In the genomic region with DNA sequence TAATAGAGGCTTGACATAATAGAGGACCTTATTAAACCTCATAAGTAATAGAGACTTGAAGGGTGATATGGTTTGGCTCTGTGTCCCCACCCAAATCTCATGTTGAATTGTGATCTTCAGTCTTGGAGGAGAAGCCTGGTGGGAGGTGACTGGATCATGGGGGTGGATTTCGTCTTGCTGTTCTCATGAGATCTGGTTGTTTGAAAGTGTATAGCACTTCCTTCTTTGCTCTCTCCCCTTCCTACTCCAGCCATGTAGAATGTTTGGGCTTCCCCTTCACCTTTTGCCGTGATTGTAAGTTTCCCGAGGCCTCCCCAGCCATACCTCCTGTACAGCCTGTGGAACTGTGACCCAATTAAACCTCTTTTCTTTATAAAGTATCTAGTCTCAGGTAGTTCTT, we compare ENCODE assay signal across 12 cellular contexts. TPM values are rescaled to one million over a fixed set of nuclear protein-coding genes. Genes with fewer than 3 reads are reported as not detected.
DNase-seq lines count a peak whose midpoint lies in the region; ATAC-seq and TF ChIP-seq lines count a peak whose summit lies in the region.
"Had no signal": no experiment of that assay in that cellular context is flagged by ENCODE, and none has a peak within 500 bp of the region (broad histone marks: within the 10 kb centered on the region; RNA-seq: fewer than 3 reads in every experiment).

No MANE protein-coding gene starts in this region.

- peak overlapping the region; percentile 76 for H3K4me3 Mint-ChIP-seq in activated T-helper 17 cell treated with anti-CD3 and anti-CD28 coated beads, Interleukin-2, amount 50 U/mL, for 72 hours
- H3K4me3 Mint-ChIP-seq in nephron progenitor cell: no peak overlapping the region
- H3K4me3 Mint-ChIP-seq: neural crest cell had no signal

- ATAC-seq in right cardiac atrium: no peak
- ATAC-seq in Right ventricle myocardium superior (ENCODE audit: poor library complexity): no peak
- peak; percentile 35 for ATAC-seq in HG02798 (IDR thresholded peaks at IDR 0.05; ENCODE audit: poor library complexity, unreplicated experiment)
- ATAC-seq in activated T-helper 17 cell treated with anti-CD3 and anti-CD28 coated beads, Interleukin-2, amount 50 U/mL, for 72 hours (replicated peaks): peak; percentile 25

- intact Hi-C loops in right cardiac atrium (cut with DNase I) (no loop called here), Right ventricle myocardium superior (cut with DNase I) (no loop called here), tibial artery (cut with DNase I; ENCODE audit: low total_unique reads) (no loop called here), breast epithelium (cut with DNase I; ENCODE audit: low total_unique reads) (no loop called here)

- peak overlapping the region; percentile 95 for H3K27ac Mint-ChIP-seq in activated T-helper 17 cell treated with anti-CD3 and anti-CD28 coated beads, Interleukin-2, amount 50 U/mL, for 72 hours
- no peak overlapping the region for H3K27ac Mint-ChIP-seq in nephron progenitor cell

- H3K4me3 ChIP-seq in right cardiac atrium (ENCODE audit: low read length) (no peak overlapping the region), tibial artery (no peak overlapping the region), breast epithelium (no peak overlapping the region)
- H3K4me3 ChIP-seq: BLaER1 treated with 17β-estradiol and CSF1 and Interleukin-3, amounts not matched to agents 10 nM and 100 nM; transverse colon had no signal

- TF ChIP-seq CTCF in tibial artery (IDR thresholded peaks at IDR 0.05): no peak
- no peak for TF ChIP-seq CTCF in nephron progenitor cell (IDR thresholded peaks at IDR 0.05)
- no peak for TF ChIP-seq CTCF in breast epithelium (IDR thresholded peaks at IDR 0.05)

- no peak for DNase-seq in right cardiac atrium
- DNase-seq in Right ventricle myocardium superior: no peak
- DNase-seq in tibial artery: no peak
- no peak for DNase-seq in nephron progenitor cell
- DNase-seq in breast epithelium (ENCODE audit: low spot score in 2 of 2): no peak
- DNase-seq in COLO829 (ENCODE audit: low spot score): no peak
- DNase-seq: NCI-H146, transverse colon had no signal

- H3K36me3 ChIP-seq in tibial artery (peaks cover 13 to 23% (median 20%) of the 10 kb centered on the region in 3 donors), breast epithelium (no peaks in the 10 kb centered on the region)

- 78% methylated on average over 3 of the region's 3 CpGs for WGBS in right cardiac atrium

- H3K9me3 Mint-ChIP-seq in activated T-helper 17 cell treated with anti-CD3 and anti-CD28 coated beads, Interleukin-2, amount 50 U/mL, for 72 hours: no peaks in the 10 kb centered on the region
- H3K9me3 Mint-ChIP-seq in nephron progenitor cell: no peaks in the 10 kb centered on the region
- H3K9me3 Mint-ChIP-seq: neural crest cell had no signal

- peaks cover 25% of the 10 kb centered on the region for H3K4me1 Mint-ChIP-seq in activated T-helper 17 cell treated with anti-CD3 and anti-CD28 coated beads, Interleukin-2, amount 50 U/mL, for 72 hours
- peaks cover 23% of the 10 kb centered on the region for H3K4me1 Mint-ChIP-seq in nephron progenitor cell

- no peaks in the 10 kb centered on the region for H3K27me3 Mint-ChIP-seq in activated T-helper 17 cell treated with anti-CD3 and anti-CD28 coated beads, Interleukin-2, amount 50 U/mL, for 72 hours
- H3K27me3 Mint-ChIP-seq in nephron progenitor cell (ENCODE audit: low read depth, poor library complexity): no peaks in the 10 kb centered on the region

- peaks cover 29% of the 10 kb centered on the region for H3K36me3 Mint-ChIP-seq in activated T-helper 17 cell treated with anti-CD3 and anti-CD28 coated beads, Interleukin-2, amount 50 U/mL, for 72 hours (ENCODE audit: low read depth)
- peaks cover 17% of the 10 kb centered on the region for H3K36me3 Mint-ChIP-seq in nephron progenitor cell (ENCODE audit: low read depth)

- H3K9me3 ChIP-seq in right cardiac atrium (ENCODE audit: control insufficient read depth, low read length) (no peaks in the 10 kb centered on the region), tibial artery (no peaks in the 10 kb centered on the region), breast epithelium (no peaks in the 10 kb centered on the region)
- H3K9me3 ChIP-seq: BLaER1 treated with 17β-estradiol and CSF1 and Interleukin-3, amounts not matched to agents 10 nM and 100 nM; transverse colon had no signal

- TF ChIP-seq POLR2A in breast epithelium (IDR thresholded peaks at IDR 0.05): no peak

- H3K4me1 ChIP-seq in right cardiac atrium (ENCODE audit: control insufficient read depth, insufficient read depth, low read length) (peaks cover 3% of the 10 kb centered on the region), tibial artery (peaks cover 0 to 70% (median 22%) of the 10 kb centered on the region in 4 donors), breast epithelium (peaks cover 0 to 10% of the 10 kb centered on the region in 2 donors)

- H3K27ac ChIP-seq in right cardiac atrium (ENCODE audit: low read length): peak overlapping the region; percentile 68
- H3K27ac ChIP-seq in tibial artery: peak overlapping the region; percentile 33 to 43
- H3K27ac ChIP-seq in breast epithelium: no peak overlapping the region
- H3K27ac ChIP-seq: BLaER1 treated with 17β-estradiol and CSF1 and Interleukin-3, amounts not matched to agents 10 nM and 100 nM; transverse colon had no signal

- no peaks in the 10 kb centered on the region for H3K27me3 ChIP-seq in right cardiac atrium (ENCODE audit: control insufficient read depth, insufficient read depth)
- no peaks in the 10 kb centered on the region for H3K27me3 ChIP-seq in tibial artery
- H3K27me3 ChIP-seq in breast epithelium: no peaks in the 10 kb centered on the region
- H3K27me3 ChIP-seq: BLaER1 treated with 17β-estradiol and CSF1 and Interleukin-3, amounts not matched to agents 10 nM and 100 nM; transverse colon had no signal

RNA-seq across cellular contexts. Expression of a gene that starts 8.6 kb away (rescaled TPM):
- total RNA-seq in right cardiac atrium: 10 to 100 TPM; 31.6 to 36.9 (median 35.1) TPM
- polyA plus RNA-seq in right cardiac atrium: 29.2 TPM
- total RNA-seq in Right ventricle myocardium superior: 46.0 TPM
- 10 to 100 TPM in 1 of 2 donors, 1 to 10 TPM in 1; 8.2 to 13.1 TPM for total RNA-seq in activated T-helper 17 cell treated with anti-CD3 and anti-CD28 coated beads, Interleukin-2, amount 50 U/mL, for 72 hours
- total RNA-seq in breast epithelium: 10 to 100 TPM; 28.2 to 37.9 (median 29.1) TPM

RNA-seq across cellular contexts. Expression of a gene that starts 41.2 kb away (rescaled TPM):
- total RNA-seq in right cardiac atrium (10 to 100 TPM; 18.6 to 44.0 (median 21.5) TPM), Right ventricle myocardium superior (18.3 TPM), breast epithelium (10 to 100 TPM; 52.6 to 83.9 (median 66.7) TPM)
- 9.4 TPM for polyA plus RNA-seq in right cardiac atrium
- 100 to 1,000 TPM in 1 of 2 donors, 10 to 100 TPM in 1; 77.8 to 176 TPM for total RNA-seq in activated T-helper 17 cell treated with anti-CD3 and anti-CD28 coated beads, Interleukin-2, amount 50 U/mL, for 72 hours

Comparison
In these comparisons a context has a peak if more than half of its experiments do, and no peak if none do; other contexts are left out.
1. ATAC-seq: peak in HG02798 (single experiment) and activated T-helper 17 cell treated with anti-CD3 and anti-CD28 coated beads, Interleukin-2, amount 50 U/mL, for 72 hours (single experiment); none in right cardiac atrium (0 of 2) and Right ventricle myocardium superior (single experiment).
2. H3K27ac ChIP-seq: peak in right cardiac atrium (single experiment) and tibial artery (2 of 2); none in breast epithelium (0 of 2).